Comparison of ENCODE assay signal across 1 cellular context in genomic region chr1:33434363-33434750, GRCh38.
TF ChIP-seq lines count a peak whose summit lies in the region.

No MANE protein-coding gene starts in this region.

TF ChIP-seq in K562, 482 proteins besides CTCF, POLR2A, EP300 and RAD21:
- TF ChIP-seq ESRRB (CRISPR knock-in tag; IDR thresholded peaks at IDR 0.05; ENCODE audit: borderline replicate concordance): no peak
- no peak for TF ChIP-seq ZNF224 (CRISPR knock-in tag; IDR thresholded peaks at IDR 0.05)
- no peak for TF ChIP-seq NR2C2 (CRISPR knock-in tag; IDR thresholded peaks at IDR 0.05)
- 0 out of 2 replicates have a peak, but pooled peaks have one; percentile 16 for TF ChIP-seq NR2C2 (tag; IDR thresholded peaks at IDR 0.05)
- TF ChIP-seq NFIC (IDR thresholded peaks at IDR 0.05): no peak
- TF ChIP-seq ZNF584 (CRISPR knock-in tag; IDR thresholded peaks at IDR 0.05; ENCODE audit: low read depth): peak; percentile 14; the same call in 1 of the 2 replicates
